Comparison of ENCODE assay signal across 21 cellular contexts in genomic region chr11:82675838-82676237, GRCh38. TPM values are rescaled to one million over a fixed set of nuclear protein-coding genes. Genes with fewer than 3 reads are reported as not detected.
"Had no signal": no experiment of that assay in that cellular context is flagged by ENCODE, and none has a peak within 500 bp of the region (broad histone marks: within the 10 kb centered on the region; RNA-seq: fewer than 3 reads in every experiment).

No MANE protein-coding gene starts in this region.

- DNase-seq: activated CD4-positive, CD25-positive, alpha-beta regulatory T cell treated with anti-CD3 and anti-CD28 coated beads, Interleukin-2, amount 50 U/mL, for 72 hours; activated naive CD4-positive, alpha-beta T cell; activated T-cell treated with anti-CD3 and anti-CD28 coated beads, Interleukin-2, amount 50 U/mL, for 24 hours; adrenal gland; effector memory CD4-positive, alpha-beta T cell; glutamatergic neuron; kidney glomerular epithelial cell; left ventricle myocardium inferior; naive thymus-derived CD8-positive, alpha-beta T cell; sigmoid colon; stimulated activated CD4-positive, alpha-beta T cell treated with anti-CD3 and anti-CD28 coated beads, Interleukin-15, amount 100 ng/mL, for 24 hours; stimulated activated naive CD4-positive, alpha-beta T cell had no signal

- H3K9me3 Mint-ChIP-seq: activated T-cell treated with anti-CD3 and anti-CD28 coated beads, Interleukin-2, amount 50 U/mL, for 24 hours; activated T-helper 17 cell treated with anti-CD3 and anti-CD28 coated beads, Interleukin-2, amount 50 U/mL, for 72 hours; central memory CD8-positive, alpha-beta T cell; type B pancreatic cell had no signal

- H3K27me3 Mint-ChIP-seq: type B pancreatic cell had no signal

- H3K4me3 Mint-ChIP-seq: activated naive CD8-positive, alpha-beta T cell; activated T-cell treated with anti-CD3 and anti-CD28 coated beads, Interleukin-2, amount 50 U/mL, for 24 hours; activated T-helper 17 cell treated with anti-CD3 and anti-CD28 coated beads, Interleukin-2, amount 50 U/mL, for 72 hours; central memory CD8-positive, alpha-beta T cell; mesothelial cell of epicardium; naive thymus-derived CD8-positive, alpha-beta T cell; neural progenitor cell; type B pancreatic cell had no signal

- ATAC-seq: activated T-helper 17 cell treated with anti-CD3 and anti-CD28 coated beads, Interleukin-2, amount 50 U/mL, for 72 hours; naive thymus-derived CD8-positive, alpha-beta T cell had no signal

- H3K36me3 Mint-ChIP-seq: activated naive CD8-positive, alpha-beta T cell; mesothelial cell of epicardium; naive thymus-derived CD8-positive, alpha-beta T cell; neural progenitor cell; type B pancreatic cell had no signal

- H3K27ac Mint-ChIP-seq: activated naive CD8-positive, alpha-beta T cell; activated T-cell treated with anti-CD3 and anti-CD28 coated beads, Interleukin-2, amount 50 U/mL, for 24 hours; activated T-helper 17 cell treated with anti-CD3 and anti-CD28 coated beads, Interleukin-2, amount 50 U/mL, for 72 hours; mesothelial cell of epicardium; naive thymus-derived CD8-positive, alpha-beta T cell; neural progenitor cell; type B pancreatic cell had no signal

- H3K4me1 Mint-ChIP-seq: activated T-helper 17 cell treated with anti-CD3 and anti-CD28 coated beads, Interleukin-2, amount 50 U/mL, for 72 hours; central memory CD8-positive, alpha-beta T cell; naive thymus-derived CD8-positive, alpha-beta T cell; neural progenitor cell had no signal

RNA-seq across cellular contexts. Expression of gene FAM181B, which starts 57.8 kb away (rescaled TPM):
- total RNA-seq: activated T-helper 17 cell treated with anti-CD3 and anti-CD28 coated beads, Interleukin-2, amount 50 U/mL, for 72 hours; dermis microvascular lymphatic vessel endothelial cell; lung microvascular endothelial cell; naive thymus-derived CD8-positive, alpha-beta T cell; smooth muscle cell had no signal
